7 cellular contexts compared by ENCODE assay signal in genomic region chr9:132568787-132569186, GRCh38. TPM values are rescaled to one million over a fixed set of nuclear protein-coding genes. Genes with fewer than 3 reads are reported as not detected.
"Had no signal": no experiment of that assay in that cellular context is flagged by ENCODE, and none has a peak within 500 bp of the region (broad histone marks: within the 10 kb centered on the region; RNA-seq: fewer than 3 reads in every experiment).

No MANE protein-coding gene starts in this region.

RNA-seq across cellular contexts. Expression of gene BARHL1, which starts 13.6 kb away (rescaled TPM):
- total RNA-seq: GM23248, GM23338, H1, H4, H7, H9, HFFc6 had no signal
